ENCODE assay signal across 22 cellular contexts in genomic region chr10:122292376-122292775, GRCh38. TPM values are rescaled to one million over a fixed set of nuclear protein-coding genes. Genes with fewer than 3 reads are reported as not detected.
DNase-seq lines count a peak whose midpoint lies in the region; ATAC-seq and TF ChIP-seq lines count a peak whose summit lies in the region.
"Had no signal": no experiment of that assay in that cellular context is flagged by ENCODE, and none has a peak within 500 bp of the region (broad histone marks: within the 10 kb centered on the region; RNA-seq: fewer than 3 reads in every experiment).

No MANE protein-coding gene starts in this region.

- H3K4me1 ChIP-seq in left lung (peaks cover 0 to 2% of the 10 kb centered on the region in 2 donors), osteoblast (ENCODE audit: insufficient read depth, low read length) (peaks cover under 1% of the 10 kb centered on the region)

- H3K9me3 Mint-ChIP-seq in type B pancreatic cell = no peaks in the 10 kb centered on the region

- H3K9me3 ChIP-seq in left lung = no peaks in the 10 kb centered on the region
- no peaks in the 10 kb centered on the region for H3K9me3 ChIP-seq in osteoblast (ENCODE audit: low read depth, low read length)

- no peaks in the 10 kb centered on the region for H4K20me1 ChIP-seq in osteoblast (ENCODE audit: insufficient read depth, low read length)

- H3K36me3 ChIP-seq in left lung = no peaks in the 10 kb centered on the region
- no peaks in the 10 kb centered on the region for H3K36me3 ChIP-seq in osteoblast (ENCODE audit: insufficient read depth, low read length)

- DNase-seq in HT-29 (ENCODE audit: low spot score) = peak; percentile 63
- peak; percentile 82 for DNase-seq in SW480 (ENCODE audit: low spot score)
- no peak for DNase-seq in left lung
- no peak for DNase-seq in type B pancreatic cell (ENCODE audit: extremely low spot score, unreplicated experiment)
- no peak for DNase-seq in osteoblast (ENCODE audit: insufficient read length, low spot score, missing footprints)
- DNase-seq in HuH-7 (ENCODE audit: low spot score) = no peak
- DNase-seq in GM13976 (ENCODE audit: low spot score) = no peak
- DNase-seq: 8988T, ACHN, DMS153, DND-41, KG1, MM.1S, NCI-H1092, NCI-H1417 treated with DMSO at 0.1 percent for 48 hours, NCI-H1694 treated with DMSO at 0.1 percent for 48 hours, NCI-H2081, NCI-H2227 treated with DMSO at 0.1 percent for 48 hours, NCI-H526 treated with DMSO at 0.1 percent for 48 hours, SIG-M5 had no signal

- in situ Hi-C loops in GM13976 (cut with MboI; ENCODE audit: low sequenced_read_pairs, unreplicated experiment) = loop anchor here (25.0 kb wide), 1 partner anchor 270 kb away; the partner anchor contains the start of gene DMBT1

- ATAC-seq in left lung = peak; percentile 30
- ATAC-seq: Panc1 had no signal

- no peak overlapping the region for H2AFZ ChIP-seq in osteoblast (ENCODE audit: low read length)

- H3K4me2 ChIP-seq in osteoblast (ENCODE audit: insufficient read depth, low read length) = no peak overlapping the region

- H3K27me3 Mint-ChIP-seq in type B pancreatic cell = no peaks in the 10 kb centered on the region

- H3K36me3 Mint-ChIP-seq in type B pancreatic cell = no peaks in the 10 kb centered on the region

- intact Hi-C loops in left lung (cut with DNase I) = loop anchor here in 1 of 2 donors (10.0 kb wide), 1 partner anchor 142 kb away; no protein-coding TSS in a partner anchor

- H3K27ac ChIP-seq in left lung (no peak overlapping the region), osteoblast (ENCODE audit: low read depth, low read length) (no peak overlapping the region)
- H3K27ac ChIP-seq: SK-N-MC had no signal

- H3K4me1 Mint-ChIP-seq in type B pancreatic cell (ENCODE audit: unreplicated experiment) = peaks cover 6% of the 10 kb centered on the region

- H3K27ac Mint-ChIP-seq in type B pancreatic cell = peak overlapping the region; percentile 98

- H3K4me3 ChIP-seq in left lung = no peak overlapping the region
- no peak overlapping the region for H3K4me3 ChIP-seq in osteoblast (ENCODE audit: insufficient read depth, low read length)
- H3K4me3 ChIP-seq: SK-N-MC had no signal

- TF ChIP-seq CTCF in left lung (IDR thresholded peaks at IDR 0.05) (no peak), type B pancreatic cell (conservative IDR thresholded peaks at IDR 0.05) (no peak), osteoblast (IDR thresholded peaks at IDR 0.05; ENCODE audit: extremely low read depth, low read depth, low read length) (no peak), GM13976 (IDR thresholded peaks at IDR 0.05; ENCODE audit: borderline replicate concordance, control extremely low read depth, extremely low read depth, insufficient read depth, missing control alignments) (no peak)

- no peaks in the 10 kb centered on the region for H3K79me2 ChIP-seq in osteoblast (ENCODE audit: insufficient read depth, low read length)

- no peaks in the 10 kb centered on the region for H3K27me3 ChIP-seq in left lung
- H3K27me3 ChIP-seq in osteoblast (ENCODE audit: insufficient read depth, low read length) = peaks cover 14% of the 10 kb centered on the region

- no peak overlapping the region for H3K4me3 Mint-ChIP-seq in type B pancreatic cell

RNA-seq across cellular contexts. Expression of gene BTBD16, which starts 21.3 kb away (rescaled TPM):
- 4.0 and 4.7 TPM in 2 replicates for total RNA-seq in HT-29 (2014; rRNA removed; shearing (Covaris generic))
- total RNA-seq in left lung (1 to 10 TPM in 1 of 2 donors, under 1 TPM in 1; 0.86 to 2.1 TPM), type B pancreatic cell (ENCODE audit: low replicate concordance) (0.29 and 0.46 TPM in 2 replicates), osteoblast (not detected in 2 replicates)

Comparison
In these comparisons a context has a peak if more than half of its experiments do, and no peak if none do; other contexts are left out.
1. DNase-seq: peak in HT-29 (single experiment) and SW480 (single experiment); none in left lung (0 of 2), type B pancreatic cell (single experiment), osteoblast (single experiment), HuH-7 (single experiment) and GM13976 (single experiment).